Comparison of ENCODE assay signal across 17 cellular contexts in genomic region chr9:87596862-87597261, GRCh38.
DNase-seq lines count a peak whose midpoint lies in the region; ATAC-seq, FAIRE-seq and TF ChIP-seq lines count a peak whose summit lies in the region.
"Had no signal": no experiment of that assay in that cellular context is flagged by ENCODE, and none has a peak within 500 bp of the region (broad histone marks: within the 10 kb centered on the region; RNA-seq: fewer than 3 reads in every experiment).

No MANE protein-coding gene starts in this region.

- H3K9ac ChIP-seq in neural progenitor cell (no peak overlapping the region), kidney (ENCODE audit: low read length in 2 of 2) (no peak overlapping the region)

- H3F3A ChIP-seq in neural progenitor cell (ENCODE audit: low read depth) = no peaks in the 10 kb centered on the region

- H3K27me3 Mint-ChIP-seq in neural progenitor cell (ENCODE audit: insufficient read depth, low read depth) = peaks cover 2% of the 10 kb centered on the region
- H3K27me3 Mint-ChIP-seq: activated CD4-positive, alpha-beta T cell treated with anti-CD3 and anti-CD28 coated beads for 36 hours had no signal

- H3K36me3 Mint-ChIP-seq in neural progenitor cell = peaks cover 3% of the 10 kb centered on the region
- H3K36me3 Mint-ChIP-seq: CD8-positive, alpha-beta memory T cell had no signal

- H3K4me1 ChIP-seq in left ventricle myocardium inferior (peaks cover 72% of the 10 kb centered on the region), neural progenitor cell (peaks cover 17% of the 10 kb centered on the region), upper lobe of right lung (peaks cover 96% of the 10 kb centered on the region), kidney (ENCODE audit: control insufficient read depth in 1 of 2, insufficient read depth in 1 of 2, low read depth in 1 of 2, low read length in 2 of 2) (peaks cover 36 to 47% of the 10 kb centered on the region in 2 donors)

- no peaks in the 10 kb centered on the region for H3K27me3 ChIP-seq in left ventricle myocardium inferior (ENCODE audit: low read depth)
- no peaks in the 10 kb centered on the region for H3K27me3 ChIP-seq in neural progenitor cell
- no peaks in the 10 kb centered on the region for H3K27me3 ChIP-seq in upper lobe of right lung
- H3K27me3 ChIP-seq: tibial nerve had no signal

- peaks cover 15% of the 10 kb centered on the region for H3K79me2 ChIP-seq in neural progenitor cell (ENCODE audit: low read depth)

- H2AFZ ChIP-seq in neural progenitor cell (replicated peaks) = no peak overlapping the region

- intact Hi-C loops in Right ventricle myocardium inferior (cut with DNase I) (loop anchor here (5.0 kb wide), 1 partner anchor 100 kb away; the partner anchor contains the start of gene DAPK1), cardiac septum (cut with DNase I) (no loop called here), left ventricle myocardium inferior (cut with micrococcal nuclease) (no loop called here), upper lobe of right lung (cut with DNase I) (no loop called here), kidney (cut with DNase I) (no loop called here)

- peaks cover 73% of the 10 kb centered on the region for H3K4me1 Mint-ChIP-seq in neural progenitor cell
- H3K4me1 Mint-ChIP-seq: activated CD4-positive, alpha-beta T cell treated with anti-CD3 and anti-CD28 coated beads for 36 hours; CD8-positive, alpha-beta memory T cell had no signal

- ATAC-seq in Right ventricle myocardium inferior = peak; percentile 52
- peak; percentile 42 for ATAC-seq in upper lobe of right lung
- ATAC-seq: A549; activated CD4-positive, alpha-beta T cell treated with anti-CD3 and anti-CD28 coated beads for 36 hours had no signal

- H3K4me2 ChIP-seq in neural progenitor cell = no peak overlapping the region
- H3K4me2 ChIP-seq: A549 had no signal

- no peak for TF ChIP-seq CTCF in left ventricle myocardium inferior (IDR thresholded peaks at IDR 0.05; ENCODE audit: borderline replicate concordance)
- no peak for TF ChIP-seq CTCF in neural progenitor cell (IDR thresholded peaks at IDR 0.05)
- TF ChIP-seq CTCF in upper lobe of right lung (IDR thresholded peaks at IDR 0.05) = no peak
- TF ChIP-seq CTCF in kidney (IDR thresholded peaks at IDR 0.05; ENCODE audit: borderline replicate concordance, extremely low read depth, insufficient read depth) = no peak

- FAIRE-seq in kidney (lab: Jason Lieb, UNC) = no peak
- FAIRE-seq: A549, G401.6 had no signal

- H4K20me1 ChIP-seq in neural progenitor cell (ENCODE audit: low read depth) = peaks cover 50% of the 10 kb centered on the region

- H3K4me3 Mint-ChIP-seq in neural progenitor cell = no peak overlapping the region
- H3K4me3 Mint-ChIP-seq: activated CD4-positive, alpha-beta T cell treated with anti-CD3 and anti-CD28 coated beads for 36 hours; CD8-positive, alpha-beta memory T cell had no signal

- H3K36me3 ChIP-seq in left ventricle myocardium inferior (no peaks in the 10 kb centered on the region), neural progenitor cell (no peaks in the 10 kb centered on the region), upper lobe of right lung (no peaks in the 10 kb centered on the region), kidney (ENCODE audit: control insufficient read depth in 1 of 2, insufficient read depth in 2 of 2, low read length in 2 of 2) (no peaks in the 10 kb centered on the region)
- H3K36me3 ChIP-seq: tibial nerve had no signal

- no peak overlapping the region for H3K27ac ChIP-seq in left ventricle myocardium inferior (replicated peaks)
- H3K27ac ChIP-seq in neural progenitor cell = no peak overlapping the region
- peak overlapping the region; percentile 65 for H3K27ac ChIP-seq in upper lobe of right lung
- no peak overlapping the region for H3K27ac ChIP-seq in kidney (ENCODE audit: low read depth in 2 of 2, low read length in 2 of 2)
- H3K27ac ChIP-seq: tibial nerve had no signal

- no peak overlapping the region for H3K4me3 ChIP-seq in left ventricle myocardium inferior
- no peak overlapping the region for H3K4me3 ChIP-seq in neural progenitor cell
- no peak overlapping the region for H3K4me3 ChIP-seq in upper lobe of right lung
- H3K4me3 ChIP-seq in kidney (ENCODE audit: low read length in 2 of 2) = no peak overlapping the region
- H3K4me3 ChIP-seq: A549, tibial nerve had no signal

- peak overlapping the region; percentile 27 for H3K27ac Mint-ChIP-seq in neural progenitor cell
- H3K27ac Mint-ChIP-seq: activated CD4-positive, alpha-beta T cell treated with anti-CD3 and anti-CD28 coated beads for 36 hours; CD8-positive, alpha-beta memory T cell had no signal

- no peaks in the 10 kb centered on the region for H3K9me3 Mint-ChIP-seq in neural progenitor cell

- peak; percentile 74 for DNase-seq in Right ventricle myocardium inferior (ENCODE audit: missing footprints)
- DNase-seq in cardiac septum (ENCODE audit: low spot score) = no peak
- DNase-seq in left ventricle myocardium inferior = peak; percentile 42
- no peak for DNase-seq in neural progenitor cell (ENCODE audit: low spot score)
- DNase-seq in upper lobe of right lung = peak; percentile 69
- no peak for DNase-seq in 8988T
- no peak for DNase-seq in dermis blood vessel endothelial cell
- DNase-seq in kidney = no peak
- DNase-seq: activated CD4-positive, alpha-beta T cell treated with anti-CD3 and anti-CD28 coated beads for 36 hours; CD8-positive, alpha-beta memory T cell; cortex of kidney; mesendoderm; NCI-H82; T-helper 2 cell had no signal

- H3K9me3 ChIP-seq in left ventricle myocardium inferior (replicated peaks) = no peaks in the 10 kb centered on the region
- no peaks in the 10 kb centered on the region for H3K9me3 ChIP-seq in neural progenitor cell (ENCODE audit: low read depth)
- no peaks in the 10 kb centered on the region for H3K9me3 ChIP-seq in upper lobe of right lung
- no peaks in the 10 kb centered on the region for H3K9me3 ChIP-seq in kidney (ENCODE audit: control insufficient read depth in 1 of 2, low read length in 2 of 2)
- H3K9me3 ChIP-seq: A549, tibial nerve had no signal

Comparison
In these comparisons a context has a peak if more than half of its experiments do, and no peak if none do; other contexts are left out.
1. DNase-seq: peak in Right ventricle myocardium inferior (single experiment), left ventricle myocardium inferior (single experiment) and upper lobe of right lung (single experiment); none in cardiac septum (single experiment), neural progenitor cell (single experiment), 8988T (single experiment), dermis blood vessel endothelial cell (single experiment) and kidney (single experiment).